In genomic region chr7:79534128-79534527, GRCh38 we compare ENCODE assay signal across 19 cellular contexts.
DNase-seq lines count a peak whose midpoint lies in the region; ATAC-seq and TF ChIP-seq lines count a peak whose summit lies in the region.
"Had no signal": no experiment of that assay in that cellular context is flagged by ENCODE, and none has a peak within 500 bp of the region (broad histone marks: within the 10 kb centered on the region; RNA-seq: fewer than 3 reads in every experiment).

No MANE protein-coding gene starts in this region.

- H3K4me3 ChIP-seq in IMR-90 (ENCODE audit: insufficient read depth, low read depth, low read length), result no peak overlapping the region
- no peak overlapping the region for H3K4me3 ChIP-seq in PC-3 (ENCODE audit: low read length)
- H3K4me3 ChIP-seq: A549; BLaER1 treated with 17β-estradiol and CSF1 and Interleukin-3, amounts not matched to agents 10 nM and 100 nM had no signal

- CTCF ChIA-PET in IMR-90 (lab: Yijun Ruan, JAX) (no interaction called here), PC-3 (lab: Charles Lee) (no interaction called here)

- no peaks in the 10 kb centered on the region for H3K36me3 Mint-ChIP-seq in activated T-cell treated with anti-CD3 and anti-CD28 coated beads, Interleukin-2, amount 50 U/mL, for 4 hours (ENCODE audit: insufficient read depth)
- H3K36me3 Mint-ChIP-seq in CD14-positive monocyte, result no peaks in the 10 kb centered on the region
- H3K36me3 Mint-ChIP-seq: CD4-positive, alpha-beta memory T cell; CD4-positive, CD25-positive, alpha-beta regulatory T cell had no signal

- DNase-seq in activated T-cell treated with anti-CD3 and anti-CD28 coated beads, Interleukin-2, amount 50 U/mL, for 4 hours, result no peak
- DNase-seq in activated T-cell treated with anti-CD3 and anti-CD28 coated beads for 4 hours, result no peak
- DNase-seq in IMR-90, result peak; percentile 5
- peak; percentile 5 for DNase-seq in PC-3
- no peak for DNase-seq in NCI-H82 treated with DMSO at 0.1 percent for 48 hours (lab: John Stamatoyannopoulos, UW; ENCODE audit: unreplicated experiment)
- no peak for DNase-seq in CD14-positive monocyte (ENCODE audit: low spot score)
- DNase-seq: AML-193; Caco-2; Calu3; CD4-positive, alpha-beta memory T cell; CD4-positive, CD25-positive, alpha-beta regulatory T cell; DMS79 treated with DMSO at 0.1 percent for 48 hours; GF-D8 had no signal

- no peak overlapping the region for H2BK15ac ChIP-seq in IMR-90 (ENCODE audit: low read depth, low read length)

- H3K18ac ChIP-seq in IMR-90 (ENCODE audit: low read depth, low read length), result no peak overlapping the region

- H4K8ac ChIP-seq in IMR-90 (ENCODE audit: low read depth in 2 of 2, low read length in 2 of 2), result no peak overlapping the region

- no peak overlapping the region for H4K91ac ChIP-seq in IMR-90 (ENCODE audit: insufficient read depth, low read depth, low read length)

- no peak overlapping the region for H3K4me3 Mint-ChIP-seq in activated T-cell treated with anti-CD3 and anti-CD28 coated beads, Interleukin-2, amount 50 U/mL, for 4 hours
- no peak overlapping the region for H3K4me3 Mint-ChIP-seq in CD14-positive monocyte
- H3K4me3 Mint-ChIP-seq: B cell; CD4-positive, alpha-beta memory T cell; CD4-positive, CD25-positive, alpha-beta regulatory T cell had no signal

- H3K4me2 ChIP-seq in IMR-90 (ENCODE audit: low read depth, low read length), result no peak overlapping the region
- H3K4me2 ChIP-seq in PC-3 (ENCODE audit: low read length), result no peak overlapping the region
- H3K4me2 ChIP-seq: A549; BLaER1 treated with 17β-estradiol and CSF1 and Interleukin-3, amounts not matched to agents 10 nM and 100 nM had no signal

- H3K27me3 Mint-ChIP-seq in activated T-cell treated with anti-CD3 and anti-CD28 coated beads, Interleukin-2, amount 50 U/mL, for 4 hours (ENCODE audit: low read depth), result no peaks in the 10 kb centered on the region
- H3K27me3 Mint-ChIP-seq in CD14-positive monocyte (ENCODE audit: low read depth in 3 of 3), result no peaks in the 10 kb centered on the region
- H3K27me3 Mint-ChIP-seq: B cell; CD4-positive, alpha-beta memory T cell; CD4-positive, CD25-positive, alpha-beta regulatory T cell had no signal

- no peaks in the 10 kb centered on the region for H3K27me3 ChIP-seq in IMR-90 (ENCODE audit: control insufficient read depth, insufficient read depth, low read length)
- no peaks in the 10 kb centered on the region for H3K27me3 ChIP-seq in PC-3 (ENCODE audit: low read length)
- H3K27me3 ChIP-seq: BLaER1 treated with 17β-estradiol and CSF1 and Interleukin-3, amounts not matched to agents 10 nM and 100 nM had no signal

- peak; percentile 50 to 51 for ATAC-seq in activated T-cell treated with anti-CD3 and anti-CD28 coated beads, Interleukin-2, amount 50 U/mL, for 4 hours
- ATAC-seq in GM18868 (IDR thresholded peaks at IDR 0.05; ENCODE audit: unreplicated experiment) (peak; percentile 49), IMR-90 (ENCODE audit: low read depth) (no peak), PC-3 (peak; percentile 84)
- ATAC-seq: A549 had no signal

- no peak for TF ChIP-seq POLR2A in IMR-90 (IDR thresholded peaks at IDR 0.05; ENCODE audit: low read depth, low read length)

- H3K9me1 ChIP-seq in IMR-90 (ENCODE audit: insufficient read depth, low read length), result no peaks in the 10 kb centered on the region; the same call in 1 of the 2 replicates

- H3K79me2 ChIP-seq in PC-3 (ENCODE audit: low read length), result no peaks in the 10 kb centered on the region

- H3K9ac ChIP-seq in IMR-90 (ENCODE audit: low read depth, low read length), result no peak overlapping the region
- no peak overlapping the region for H3K9ac ChIP-seq in PC-3 (ENCODE audit: low read length)
- H3K9ac ChIP-seq: BLaER1 treated with 17β-estradiol and CSF1 and Interleukin-3, amounts not matched to agents 10 nM and 100 nM had no signal

- peaks cover 4% of the 10 kb centered on the region for H3K4me1 ChIP-seq in IMR-90 (ENCODE audit: control insufficient read depth, insufficient read depth, low read length)
- H3K4me1 ChIP-seq in PC-3 (ENCODE audit: insufficient read depth, low read length), result peaks cover 9% of the 10 kb centered on the region
- H3K4me1 ChIP-seq: A549; BLaER1 treated with 17β-estradiol and CSF1 and Interleukin-3, amounts not matched to agents 10 nM and 100 nM had no signal

- H3K9me3 ChIP-seq in IMR-90 (ENCODE audit: control insufficient read depth, insufficient read depth, low read length), result no peaks in the 10 kb centered on the region
- no peaks in the 10 kb centered on the region for H3K9me3 ChIP-seq in PC-3 (ENCODE audit: low read length)
- H3K9me3 ChIP-seq: A549; BLaER1 treated with 17β-estradiol and CSF1 and Interleukin-3, amounts not matched to agents 10 nM and 100 nM had no signal

- H2BK20ac ChIP-seq in IMR-90 (ENCODE audit: low read depth, low read length), result no peak overlapping the region

- H3K9me2 ChIP-seq in PC-3 (replicated peaks; ENCODE audit: low read length), result no peaks in the 10 kb centered on the region

- dilution Hi-C loops in IMR-90 (cut with HindIII; ENCODE audit: low sequenced_read_pairs, unreplicated experiment), result no loop called here

- no peak overlapping the region for H3K56ac ChIP-seq in IMR-90 (ENCODE audit: extremely low read depth, insufficient read depth, low read length)

- no peaks in the 10 kb centered on the region for H3K36me3 ChIP-seq in IMR-90 (ENCODE audit: control insufficient read depth, insufficient read depth, low read length)
- H3K36me3 ChIP-seq in PC-3 (ENCODE audit: low read depth, low read length), result no peaks in the 10 kb centered on the region
- H3K36me3 ChIP-seq: BLaER1 treated with 17β-estradiol and CSF1 and Interleukin-3, amounts not matched to agents 10 nM and 100 nM had no signal

- H2AFZ ChIP-seq in IMR-90 (replicated peaks; ENCODE audit: low read length, poor library complexity) (no peak overlapping the region), PC-3 (ENCODE audit: low read length) (no peak overlapping the region)

- no CpG with 5 or more reads among the region's 1 CpG for WGBS in IMR-90 (ENCODE audit: extremely low coverage in 2 of 2, insufficient read length in 1 of 2), 2 experiments

- peaks cover 21% of the 10 kb centered on the region for H3K9me3 Mint-ChIP-seq in activated T-cell treated with anti-CD3 and anti-CD28 coated beads, Interleukin-2, amount 50 U/mL, for 4 hours
- H3K9me3 Mint-ChIP-seq in CD14-positive monocyte, result peaks cover 0 to 8% (median 2%) of the 10 kb centered on the region in 7 donors

- H3K27ac Mint-ChIP-seq in CD14-positive monocyte, result no peak overlapping the region
- H3K27ac Mint-ChIP-seq: B cell; CD4-positive, alpha-beta memory T cell; CD4-positive, CD25-positive, alpha-beta regulatory T cell had no signal

- no peak overlapping the region for H3K14ac ChIP-seq in IMR-90 (replicated peaks; ENCODE audit: low read depth, low read length)

- H3K4ac ChIP-seq in IMR-90 (ENCODE audit: low read depth, low read length), result no peak overlapping the region

- no peak for TF ChIP-seq RAD21 in IMR-90 (IDR thresholded peaks at IDR 0.05; ENCODE audit: low read length)

- no peak overlapping the region for H2AK5ac ChIP-seq in IMR-90 (ENCODE audit: low read depth, low read length)

- H3K79me1 ChIP-seq in IMR-90 (ENCODE audit: low read depth in 1 of 2, low read length in 2 of 2), result no peaks in the 10 kb centered on the region

- no peaks in the 10 kb centered on the region for H4K20me1 ChIP-seq in IMR-90 (ENCODE audit: insufficient read depth, low read length)
- no peaks in the 10 kb centered on the region for H4K20me1 ChIP-seq in PC-3 (ENCODE audit: low read length)
- H4K20me1 ChIP-seq: BLaER1 treated with 17β-estradiol and CSF1 and Interleukin-3, amounts not matched to agents 10 nM and 100 nM had no signal

- H2BK5ac ChIP-seq in IMR-90 (ENCODE audit: low read depth, low read length, poor library complexity, severe bottlenecking), result no peak overlapping the region

- in situ Hi-C loops in IMR-90 (cut with MboI; ENCODE audit: low sequenced_read_pairs), result no loop called here

- BruUV-seq in IMR-90 (replicated peaks; lab: Mats Ljungman, UMichigan) (no TSS peak), PC-3 (replicated peaks; lab: Mats Ljungman, UMichigan) (no TSS peak)

- no peaks in the 10 kb centered on the region for H3K4me1 Mint-ChIP-seq in activated T-cell treated with anti-CD3 and anti-CD28 coated beads, Interleukin-2, amount 50 U/mL, for 4 hours (ENCODE audit: low read depth)
- no peaks in the 10 kb centered on the region for H3K4me1 Mint-ChIP-seq in CD14-positive monocyte
- H3K4me1 Mint-ChIP-seq: B cell; CD4-positive, alpha-beta memory T cell; CD4-positive, CD25-positive, alpha-beta regulatory T cell had no signal

- H3F3A ChIP-seq in PC-3 (ENCODE audit: low read length, unreplicated experiment), result no peaks in the 10 kb centered on the region

- H2BK120ac ChIP-seq in IMR-90 (ENCODE audit: low read depth, low read length), result no peak overlapping the region

- no peak overlapping the region for H3K27ac ChIP-seq in IMR-90 (ENCODE audit: insufficient read depth, low read length)
- H3K27ac ChIP-seq in PC-3 (ENCODE audit: low read length), result no peak overlapping the region
- H3K27ac ChIP-seq: 22Rv1; A549; BLaER1 treated with 17β-estradiol and CSF1 and Interleukin-3, amounts not matched to agents 10 nM and 100 nM; C4-2B had no signal

- intact Hi-C loops in IMR-90 (cut with micrococcal nuclease), result no loop called here
- intact Hi-C loops in PC-3 (cut with micrococcal nuclease), result no loop called here
- intact Hi-C loops in CD14-positive monocyte (cut with micrococcal nuclease), result no loop called here

- no peak overlapping the region for H4K5ac ChIP-seq in IMR-90 (ENCODE audit: low read depth, low read length)

- TF ChIP-seq CTCF in IMR-90 (conservative IDR thresholded peaks at IDR 0.05; ENCODE audit: low read depth, low read length), result no peak
- TF ChIP-seq CTCF in PC-3 (conservative IDR thresholded peaks at IDR 0.05; ENCODE audit: low read depth, low read length), result no peak
- no peak for TF ChIP-seq CTCF in CD14-positive monocyte (IDR thresholded peaks at IDR 0.05)

- POLR2A ChIA-PET in IMR-90 (lab: Charles Lee; ENCODE audit: unreplicated experiment), result no interaction called here
- POLR2A ChIA-PET in PC-3 (lab: Charles Lee; ENCODE audit: unreplicated experiment), result no interaction called here

- H2AK9ac ChIP-seq in IMR-90 (replicated peaks; ENCODE audit: low read depth, low read length, poor library complexity), result no peak overlapping the region

- H3K23ac ChIP-seq in IMR-90 (ENCODE audit: low read depth, low read length), result no peak overlapping the region

TF ChIP-seq in IMR-90, 13 proteins besides CTCF, POLR2A, EP300 and RAD21:
- TF ChIP-seq RCOR1 (IDR thresholded peaks at IDR 0.05; ENCODE audit: insufficient replicate concordance, low read length), result no peak

Comparison
In these comparisons a context has a peak if more than half of its experiments do, and no peak if none do; other contexts are left out.
1. DNase-seq: peak in IMR-90 (single experiment) and PC-3 (single experiment); none in activated T-cell treated with anti-CD3 and anti-CD28 coated beads, Interleukin-2, amount 50 U/mL, for 4 hours (single experiment), activated T-cell treated with anti-CD3 and anti-CD28 coated beads for 4 hours (single experiment), NCI-H82 treated with DMSO at 0.1 percent for 48 hours (single experiment) and CD14-positive monocyte (single experiment).